8 cellular contexts compared by ENCODE assay signal in the genomic region with DNA sequence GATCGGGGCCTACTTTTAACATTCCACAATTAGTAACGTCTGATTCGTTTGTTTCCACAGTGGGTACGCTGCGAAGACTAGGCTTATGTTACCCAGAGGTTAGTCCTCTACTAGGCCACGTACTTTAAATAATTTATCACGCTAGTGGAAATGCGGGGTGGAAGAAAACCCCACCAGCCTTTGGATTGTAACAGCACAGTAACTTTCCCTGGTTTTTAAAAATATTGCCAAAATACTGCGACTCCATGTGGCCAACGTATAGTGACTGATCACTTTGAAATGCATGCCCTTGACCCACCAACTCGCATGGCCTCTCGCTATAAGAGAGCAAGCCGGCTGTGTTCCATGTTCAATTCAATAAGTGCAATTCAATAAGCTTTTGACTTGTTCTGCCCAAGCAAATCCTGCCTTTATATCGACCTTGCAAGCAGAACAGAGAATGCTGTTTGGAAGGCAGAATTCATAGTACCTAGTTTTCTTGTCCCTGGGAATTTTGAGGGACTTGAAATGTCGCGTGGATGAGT. TPM values are rescaled to one million over a fixed set of nuclear protein-coding genes. Genes with fewer than 3 reads are reported as not detected.
DNase-seq lines count a peak whose midpoint lies in the region; ATAC-seq and TF ChIP-seq lines count a peak whose summit lies in the region.

No MANE protein-coding gene starts in this region.

- no peaks in the 10 kb centered on the region for H3K27me3 ChIP-seq in WERI-Rb-1 (ENCODE audit: insufficient read depth, low read depth, severe bottlenecking)

- peaks cover 3% of the 10 kb centered on the region for H3K27me3 Mint-ChIP-seq in activated CD8-positive, alpha-beta memory T cell treated with anti-CD3 and anti-CD28 coated beads, Interleukin-2, amount 10 ng/mL, durations not matched to agents 7 days and 5 days
- H3K27me3 Mint-ChIP-seq in glutamatergic neuron (ENCODE audit: unreplicated experiment), result peaks cover 16% of the 10 kb centered on the region

- H3K27ac Mint-ChIP-seq in activated CD8-positive, alpha-beta memory T cell treated with anti-CD3 and anti-CD28 coated beads, Interleukin-2, amount 10 ng/mL, durations not matched to agents 7 days and 5 days, result peak overlapping the region; percentile 97
- H3K27ac Mint-ChIP-seq in glutamatergic neuron (ENCODE audit: unreplicated experiment), result peak overlapping the region; percentile 97

- DNase-seq in activated CD8-positive, alpha-beta memory T cell treated with anti-CD3 and anti-CD28 coated beads, Interleukin-2, amount 10 ng/mL, durations not matched to agents 7 days and 5 days, result no peak
- DNase-seq in activated CD8-positive, alpha-beta memory T cell treated with anti-CD3 and anti-CD28 coated beads for 24 hours, result no peak
- DNase-seq in WERI-Rb-1 (peak; percentile 17), glutamatergic neuron (no peak), SIG-M5 (lab: John Stamatoyannopoulos, UW) (no peak), NCI-H1105 treated with DMSO at 0.1 percent for 48 hours (lab: John Stamatoyannopoulos, UW) (no peak)

- peaks cover 14% of the 10 kb centered on the region for H3K36me3 Mint-ChIP-seq in activated CD8-positive, alpha-beta memory T cell treated with anti-CD3 and anti-CD28 coated beads, Interleukin-2, amount 10 ng/mL, durations not matched to agents 7 days and 5 days
- H3K36me3 Mint-ChIP-seq in glutamatergic neuron (ENCODE audit: unreplicated experiment), result no peaks in the 10 kb centered on the region

- peak overlapping the region; percentile 85 for H3K4me3 Mint-ChIP-seq in activated CD8-positive, alpha-beta memory T cell treated with anti-CD3 and anti-CD28 coated beads, Interleukin-2, amount 10 ng/mL, durations not matched to agents 7 days and 5 days
- H3K4me3 Mint-ChIP-seq in glutamatergic neuron (ENCODE audit: unreplicated experiment), result peak overlapping the region; percentile 92

- peak overlapping the region; percentile 100 for H3K27ac ChIP-seq in WERI-Rb-1
- H3K27ac ChIP-seq in skin epidermis, result peak overlapping the region; percentile 86 to 100 (median 98)

- peaks cover 3% of the 10 kb centered on the region for H3K36me3 ChIP-seq in WERI-Rb-1

- no peak for ATAC-seq in activated CD8-positive, alpha-beta memory T cell treated with anti-CD3 and anti-CD28 coated beads, Interleukin-2, amount 10 ng/mL, durations not matched to agents 7 days and 5 days
- ATAC-seq in GM18861 (IDR thresholded peaks at IDR 0.05; ENCODE audit: unreplicated experiment), result no peak

- H3K9me3 Mint-ChIP-seq in activated CD8-positive, alpha-beta memory T cell treated with anti-CD3 and anti-CD28 coated beads, Interleukin-2, amount 10 ng/mL, durations not matched to agents 7 days and 5 days (ENCODE audit: low read depth), result no peaks in the 10 kb centered on the region
- H3K9me3 Mint-ChIP-seq in glutamatergic neuron (ENCODE audit: unreplicated experiment), result peaks cover 19% of the 10 kb centered on the region

- peaks cover 34% of the 10 kb centered on the region for H3K4me1 Mint-ChIP-seq in activated CD8-positive, alpha-beta memory T cell treated with anti-CD3 and anti-CD28 coated beads, Interleukin-2, amount 10 ng/mL, durations not matched to agents 7 days and 5 days
- H3K4me1 Mint-ChIP-seq in glutamatergic neuron (ENCODE audit: low read depth, unreplicated experiment), result peaks cover 11% of the 10 kb centered on the region

- H3K9me3 ChIP-seq in WERI-Rb-1 (ENCODE audit: severe bottlenecking), result no peaks in the 10 kb centered on the region

- TF ChIP-seq CTCF in WERI-Rb-1 (IDR thresholded peaks at IDR 0.05; ENCODE audit: low read depth, low read length) (no peak), glutamatergic neuron (IDR thresholded peaks at IDR 0.05; ENCODE audit: partially characterized antibody, unreplicated experiment) (no peak)

- H3K4me3 ChIP-seq in WERI-Rb-1 (ENCODE audit: low read depth, low read length) (peak overlapping the region; percentile 53), skin epidermis (peak overlapping the region; percentile 49 to 84 (median 75))

- CTCF ChIA-PET in activated CD8-positive, alpha-beta memory T cell treated with anti-CD3 and anti-CD28 coated beads, Interleukin-2, amount 10 ng/mL, durations not matched to agents 7 days and 5 days (lab: Charles Lee), result interaction anchor here (1.2 to 1.8 kb wide), 5 partner anchors 49 to 291 kb away, joined by 3 to 7 read pairs (median 5); no protein-coding TSS in a partner anchor

RNA-seq across cellular contexts. Expression of a gene that starts 0.9 kb away (rescaled TPM):
- 10 to 100 TPM; 32.2 to 34.7 TPM for total RNA-seq in activated CD8-positive, alpha-beta memory T cell treated with anti-CD3 and anti-CD28 coated beads, Interleukin-2, amount 10 ng/mL, durations not matched to agents 7 days and 5 days
- total RNA-seq in glutamatergic neuron (ENCODE audit: unreplicated experiment), result 62.3 TPM
